Comparison of ENCODE assay signal across 21 cellular contexts in genomic region chr11:95688015-95688414, GRCh38.
"Had no signal": no experiment of that assay in that cellular context is flagged by ENCODE, and none has a peak within 500 bp of the region (broad histone marks: within the 10 kb centered on the region; RNA-seq: fewer than 3 reads in every experiment).

No MANE protein-coding gene starts in this region.

- ATAC-seq: left colon, WTC11 had no signal

- H3K27ac Mint-ChIP-seq: activated CD4-positive, alpha-beta T cell treated with anti-CD3 and anti-CD28 coated beads, Interleukin-2, amount 10 ng/mL, durations not matched to agents 7 days and 5 days; activated naive CD8-positive, alpha-beta T cell; dendritic cell treated with granulocyte-macrophage colony-stimulating factor and Interleukin-4, amounts not matched to agents 40 ng/mL and 50 ng/mL, for 4 days; effector memory CD8-positive, alpha-beta T cell; mesothelial cell of epicardium; nephron progenitor cell; WTC11 had no signal

- H3K4me3 Mint-ChIP-seq: dendritic cell treated with granulocyte-macrophage colony-stimulating factor and Interleukin-4, amounts not matched to agents 40 ng/mL and 50 ng/mL, for 4 days; effector memory CD8-positive, alpha-beta T cell; mesothelial cell of epicardium; nephron progenitor cell; WTC11 had no signal

- H3K4me1 Mint-ChIP-seq: nephron progenitor cell, WTC11 had no signal

- H3K4me3 ChIP-seq: lung, SJSA1, suprapubic skin, transverse colon, uterus had no signal

- H3K9me3 ChIP-seq: SJSA1, suprapubic skin, transverse colon, uterus had no signal

- H3K27me3 Mint-ChIP-seq: activated CD4-positive, alpha-beta T cell treated with anti-CD3 and anti-CD28 coated beads, Interleukin-2, amount 10 ng/mL, durations not matched to agents 7 days and 5 days; activated naive CD8-positive, alpha-beta T cell; dendritic cell treated with granulocyte-macrophage colony-stimulating factor and Interleukin-4, amounts not matched to agents 40 ng/mL and 50 ng/mL, for 4 days had no signal

- H3K36me3 Mint-ChIP-seq: mesothelial cell of epicardium, WTC11 had no signal

- H3K27me3 ChIP-seq: foreskin keratinocyte, SJSA1, suprapubic skin, uterus had no signal

- H3K4me1 ChIP-seq: SJSA1, transverse colon, uterus had no signal

- H3K9me3 Mint-ChIP-seq: dendritic cell treated with granulocyte-macrophage colony-stimulating factor and Interleukin-4, amounts not matched to agents 40 ng/mL and 50 ng/mL, for 4 days; effector memory CD8-positive, alpha-beta T cell; mesothelial cell of epicardium; nephron progenitor cell; WTC11 had no signal

- H3K27ac ChIP-seq: foreskin keratinocyte, SJSA1, suprapubic skin, transverse colon had no signal

- H3K36me3 ChIP-seq: SJSA1, suprapubic skin, transverse colon, uterus had no signal

- DNase-seq: activated CD4-positive, alpha-beta T cell treated with anti-CD3 and anti-CD28 coated beads, Interleukin-2, amount 10 ng/mL, durations not matched to agents 7 days and 5 days; activated effector memory CD4-positive, alpha-beta T cell treated with Interleukin-2 at 50 U/mL for 16 hours; effector memory CD8-positive, alpha-beta T cell; foreskin keratinocyte; glutamatergic neuron; hippocampal formation; islet precursor cell; left colon; nephron progenitor cell; occipital lobe; retina; stimulated activated naive CD4-positive, alpha-beta T cell treated with Interleukin-2 at 50 U/mL for 16 hours; transverse colon; uterus had no signal
